In genomic region chr1:6301526-6301925, GRCh38 we compare ENCODE assay signal across 24 cellular contexts. TPM values are rescaled to one million over a fixed set of nuclear protein-coding genes. Genes with fewer than 3 reads are reported as not detected.
"Had no signal": no experiment of that assay in that cellular context is flagged by ENCODE, and none has a peak within 500 bp of the region (broad histone marks: within the 10 kb centered on the region; RNA-seq: fewer than 3 reads in every experiment).

No MANE protein-coding gene starts in this region.

- H3K27me3 ChIP-seq: adrenal gland, esophagus muscularis mucosa, heart left ventricle, left lung, pancreas, stomach, uterus had no signal

- H3K27ac Mint-ChIP-seq: activated T-helper 2 cell treated with anti-CD3 and anti-CD28 coated beads, Interferon-gamma antibody, Interleukin-2, Interleukin-4, amounts not matched to agents 10 μg/mL and 5 μg/mL and 100 μg/mL, durations not matched to agents 14 hours and 24 hours and 36 hours; dendritic cell treated with granulocyte-macrophage colony-stimulating factor and Interleukin-4, amounts not matched to agents 40 ng/mL and 50 ng/mL, for 4 days; endodermal cell had no signal

- H3K4me1 Mint-ChIP-seq: endodermal cell had no signal

- ATAC-seq: heart left ventricle, left lung, pancreas had no signal

- H3K9me3 ChIP-seq: adrenal gland, esophagus muscularis mucosa, heart left ventricle, left lung, pancreas, stomach, uterus had no signal

- H3K4me3 ChIP-seq: adrenal gland, esophagus muscularis mucosa, heart left ventricle, left lung, pancreas, stomach, uterus had no signal

- DNase-seq: activated CD4-positive, CD25-positive, alpha-beta regulatory T cell; activated naive CD4-positive, alpha-beta T cell treated with anti-CD3 and anti-CD28 coated beads, Interleukin-2, amount 50 U/mL, for 16 hours; adrenal gland; endodermal cell; heart left ventricle; islet precursor cell; left lung; mesenchymal stem cell; pancreas; stimulated activated CD4-positive, alpha-beta T cell treated with anti-CD3 and anti-CD28 coated beads, Interleukin-15, amount 100 ng/mL, for 24 hours; stimulated activated CD4-positive, alpha-beta T cell treated with anti-CD3 and anti-CD28 coated beads, Interleukin-4, amount 100 ng/mL, for 4 hours; stomach; uterus had no signal

- H3K27ac ChIP-seq: esophagus muscularis mucosa, heart left ventricle, left lung, pancreas, stomach, uterus had no signal

- H3K36me3 ChIP-seq: adrenal gland, esophagus muscularis mucosa, heart left ventricle, left lung, pancreas, stomach, uterus had no signal

- H3K4me1 ChIP-seq: adrenal gland, esophagus muscularis mucosa, heart left ventricle, left lung, pancreas, stomach, uterus had no signal

- H3K27me3 Mint-ChIP-seq: brain; dendritic cell treated with granulocyte-macrophage colony-stimulating factor and Interleukin-4, amounts not matched to agents 40 ng/mL and 50 ng/mL, for 4 days had no signal

- H3K4me3 Mint-ChIP-seq: brain; dendritic cell treated with granulocyte-macrophage colony-stimulating factor and Interleukin-4, amounts not matched to agents 40 ng/mL and 50 ng/mL, for 4 days; endodermal cell had no signal

- FAIRE-seq: frontal cortex, pancreas, TTC549 had no signal

RNA-seq across cellular contexts. Expression of gene HES3, which starts 57.5 kb away (rescaled TPM):
- total RNA-seq: activated T-helper 2 cell treated with anti-CD3 and anti-CD28 coated beads, Interferon-gamma antibody, Interleukin-2, Interleukin-4, amounts not matched to agents 10 μg/mL and 5 μg/mL and 100 μg/mL, durations not matched to agents 14 hours and 24 hours and 36 hours; adrenal gland; esophagus muscularis mucosa; frontal cortex; heart left ventricle; left lung; pancreas; renal cortical epithelial cell; skeletal muscle tissue; stomach; T-helper 1 cell treated with Interleukin-12 subunit alpha and Interleukin-12 subunit beta and Interleukin-4 antibody, amounts not matched to agents 30 ng/mL and 1 ng/mL, for 36 hours; uterus had no signal
- polyA plus RNA-seq: adrenal gland, heart left ventricle, neural cell, pancreas, stomach, thymus had no signal
